In genomic region chr7:157634401-157635147, GRCh38 we compare ENCODE assay signal across 25 cellular contexts.
"Had no signal": no experiment of that assay in that cellular context is flagged by ENCODE, and none has a peak within 500 bp of the region (broad histone marks: within the 10 kb centered on the region; RNA-seq: fewer than 3 reads in every experiment).

No MANE protein-coding gene starts in this region.

- H3K27ac Mint-ChIP-seq: immature natural killer cell; progenitor cell of endocrine pancreas; stimulated activated naive B cell treated with anti-CD40 and anti-IgM and Interleukin-4, amounts not matched to agents 10 μg/mL and 1 μg/mL and 100 μg/mL, for 72 hours; stimulated activated naive CD8-positive, alpha-beta T cell treated with anti-CD3 and anti-CD28 coated beads, Interleukin-15, Interleukin-2, amounts not matched to agents 100 ng/mL and 50 ng/mL, for 24 hours had no signal

- H3K4me3 Mint-ChIP-seq: immature natural killer cell; naive thymus-derived CD4-positive, alpha-beta T cell; stimulated activated naive B cell treated with anti-CD40 and anti-IgM and Interleukin-4, amounts not matched to agents 10 μg/mL and 1 μg/mL and 100 μg/mL, for 72 hours; stimulated activated naive CD8-positive, alpha-beta T cell treated with anti-CD3 and anti-CD28 coated beads, Interleukin-15, Interleukin-2, amounts not matched to agents 100 ng/mL and 50 ng/mL, for 24 hours had no signal

- H3K36me3 ChIP-seq: left lung, pancreas, right lobe of liver, thoracic aorta, tibial nerve, vagina had no signal

- DNase-seq: cerebellar nuclear complex; dorsolateral prefrontal cortex; effector CD4-positive, alpha-beta T cell; foreskin fibroblast; hypothalamus; immature natural killer cell; islet precursor cell; left lung; mesenchymal stem cell; midbrain; naive thymus-derived CD4-positive, alpha-beta T cell; occipital lobe; pancreas; right lobe of liver; small intestine; stimulated activated CD4-positive, alpha-beta T cell treated with anti-CD3 and anti-CD28 coated beads, Interleukin-15, amount 100 ng/mL, for 24 hours; stimulated activated CD4-positive, alpha-beta T cell treated with anti-CD3 and anti-CD28 coated beads, Interleukin-2, amount 100 ng/mL, for 48 hours; stimulated activated naive B cell treated with anti-CD40 and anti-IgM and Interleukin-4, amounts not matched to agents 10 μg/mL and 1 μg/mL and 100 μg/mL, for 72 hours had no signal

- H3K36me3 Mint-ChIP-seq: immature natural killer cell; naive thymus-derived CD4-positive, alpha-beta T cell; stimulated activated naive B cell treated with anti-CD40 and anti-IgM and Interleukin-4, amounts not matched to agents 10 μg/mL and 1 μg/mL and 100 μg/mL, for 72 hours had no signal

- H3K4me1 ChIP-seq: left lung, pancreas, right lobe of liver, tibial nerve, vagina had no signal

- H3K4me1 Mint-ChIP-seq: immature natural killer cell; stimulated activated naive B cell treated with anti-CD40 and anti-IgM and Interleukin-4, amounts not matched to agents 10 μg/mL and 1 μg/mL and 100 μg/mL, for 72 hours had no signal

- H3K4me3 ChIP-seq: dorsolateral prefrontal cortex, left lung, pancreas, right lobe of liver, thoracic aorta, tibial nerve, vagina had no signal

- H3K9me3 Mint-ChIP-seq: stimulated activated naive CD8-positive, alpha-beta T cell treated with anti-CD3 and anti-CD28 coated beads, Interleukin-15, Interleukin-2, amounts not matched to agents 100 ng/mL and 50 ng/mL, for 24 hours had no signal

- H3K9me3 ChIP-seq: pancreas, right lobe of liver, thoracic aorta, vagina had no signal

- H3K27me3 ChIP-seq: pancreas, right lobe of liver, tibial nerve, vagina had no signal

- H3K27ac ChIP-seq: dorsolateral prefrontal cortex, epithelial cell of prostate, left lung, pancreas, right lobe of liver, thoracic aorta, tibial nerve, vagina had no signal

- ATAC-seq: esophagus mucosa; left lung; naive thymus-derived CD4-positive, alpha-beta T cell; pancreas; stimulated activated naive B cell treated with anti-CD40 and anti-IgM and Interleukin-4, amounts not matched to agents 10 μg/mL and 1 μg/mL and 100 μg/mL, for 72 hours had no signal
